Comparison of ENCODE assay signal across 26 cellular contexts in the genomic region with DNA sequence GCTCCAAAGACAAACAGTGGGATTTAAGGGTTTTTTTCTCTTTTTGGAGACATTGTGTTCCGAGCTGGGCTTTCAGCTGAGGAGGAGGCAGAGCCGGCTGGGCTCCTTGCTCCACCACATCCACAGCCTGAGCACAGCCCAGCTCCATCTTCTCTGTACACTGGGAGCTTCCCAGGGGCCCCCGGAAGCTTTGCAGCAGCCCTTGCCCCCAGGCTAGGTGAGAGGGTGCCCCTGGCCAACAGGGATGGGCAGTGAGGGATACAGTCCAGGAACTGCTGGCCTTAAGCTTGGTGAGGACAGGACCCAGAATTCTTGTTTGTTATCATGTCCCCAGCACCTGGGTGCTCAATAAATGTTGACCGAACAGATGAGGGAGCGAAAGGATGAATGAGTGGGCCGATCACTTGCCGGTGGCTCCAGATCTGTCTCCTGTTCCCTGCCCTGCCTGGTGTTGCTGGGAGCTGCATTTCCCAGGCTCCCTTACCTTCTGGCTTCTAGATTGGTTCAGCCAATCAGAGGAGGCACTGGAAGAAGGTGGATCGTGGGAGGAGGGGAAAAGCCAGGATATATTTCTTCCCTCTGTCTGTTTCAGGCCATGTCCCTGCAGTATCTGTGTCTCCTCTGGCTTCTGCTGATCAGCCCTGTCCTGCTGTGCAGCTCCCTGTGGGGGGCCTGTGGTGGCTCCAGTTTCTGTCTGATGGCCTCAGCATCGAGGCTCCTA. TPM values are rescaled to one million over a fixed set of nuclear protein-coding genes. Genes with fewer than 3 reads are reported as not detected.
DNase-seq lines count a peak whose midpoint lies in the region; ATAC-seq and TF ChIP-seq lines count a peak whose summit lies in the region.
"Had no signal": no experiment of that assay in that cellular context is flagged by ENCODE, and none has a peak within 500 bp of the region (broad histone marks: within the 10 kb centered on the region; RNA-seq: fewer than 3 reads in every experiment).

No MANE protein-coding gene starts in this region.

- no peak overlapping the region for H4K8ac ChIP-seq in mesendoderm (ENCODE audit: low read depth, low read length)

- peaks cover 87% of the 10 kb centered on the region for H3K4me1 Mint-ChIP-seq in brain
- H3K4me1 Mint-ChIP-seq in activated T-cell treated with anti-CD3 and anti-CD28 coated beads, Interleukin-2, amount 50 U/mL, for 72 hours (ENCODE audit: low read depth), result peaks cover 24% of the 10 kb centered on the region

- H3K36me3 ChIP-seq in mesendoderm (ENCODE audit: control insufficient read depth, insufficient read depth, low read length), result no peaks in the 10 kb centered on the region
- H3K36me3 ChIP-seq: colonic mucosa, suprapubic skin, uterus had no signal

- DNase-seq in cardiac septum (ENCODE audit: low spot score) (peak; percentile 41), Right ventricle myocardium superior (no peak), mesendoderm (peak; percentile 64), AG08396 (ENCODE audit: low spot score) (no peak)
- DNase-seq in activated T-cell treated with anti-CD3 and anti-CD28 coated beads, Interleukin-2, amount 50 U/mL, for 72 hours, result no peak
- no peak for DNase-seq in activated T-cell treated with anti-CD3 and anti-CD28 coated beads, Interleukin-2, amount 50 U/mL, for 1 hour
- DNase-seq: activated CD4-positive, alpha-beta T cell treated with anti-CD3 and anti-CD28 coated beads for 48 hours; activated naive CD4-positive, alpha-beta T cell treated with Interleukin-2 at 50 U/mL for 16 hours; activated T-cell treated with anti-CD3 and anti-CD28 coated beads, Interleukin-2, amount 50 U/mL, for 4 hours; AML-193; CD4-positive, alpha-beta T cell; colonic mucosa; effector memory CD8-positive, alpha-beta T cell; H7; NCI-H2081 treated with DMSO at 0.1 percent for 48 hours; NCI-H446 treated with DMSO at 0.1 percent for 48 hours; nucleus accumbens; OCI-M1; stimulated activated CD4-positive, alpha-beta T cell treated with anti-CD3 and anti-CD28 coated beads, Interleukin-15, amount 100 ng/mL, for 24 hours; stimulated activated naive B cell treated with anti-CD40 and anti-IgM and Interleukin-4, amounts not matched to agents 10 μg/mL and 1 μg/mL and 100 μg/mL, for 72 hours; uterus had no signal

- peaks cover 2% of the 10 kb centered on the region for H3K4me1 ChIP-seq in mesendoderm (ENCODE audit: control insufficient read depth, low read depth, low read length)
- H3K4me1 ChIP-seq: colonic mucosa, uterus had no signal

- H3K9ac ChIP-seq in mesendoderm (ENCODE audit: low read length), result no peak overlapping the region

- peaks cover 0 to 4% (median 0%) of the 10 kb centered on the region in 5 experiments for H3K9me3 Mint-ChIP-seq in brain
- no peaks in the 10 kb centered on the region for H3K9me3 Mint-ChIP-seq in activated T-cell treated with anti-CD3 and anti-CD28 coated beads, Interleukin-2, amount 50 U/mL, for 72 hours
- H3K9me3 Mint-ChIP-seq: activated T-cell treated with anti-CD3 and anti-CD28 coated beads, Interleukin-2, amount 50 U/mL, for 4 hours; CD4-positive, alpha-beta T cell; effector memory CD8-positive, alpha-beta T cell; T-helper 2 cell treated with Interferon-gamma antibody and Interleukin-4, amounts not matched to agents 5 μg/mL and 100 μg/mL, for 36 hours had no signal

- H3K27me3 ChIP-seq in mesendoderm (ENCODE audit: insufficient read depth, low read length, poor library complexity), result no peaks in the 10 kb centered on the region
- H3K27me3 ChIP-seq: colonic mucosa, suprapubic skin, uterus had no signal

- no peaks in the 10 kb centered on the region for H3K36me3 Mint-ChIP-seq in brain
- H3K36me3 Mint-ChIP-seq in activated T-cell treated with anti-CD3 and anti-CD28 coated beads, Interleukin-2, amount 50 U/mL, for 72 hours (ENCODE audit: insufficient read depth in 2 of 2), result no peaks in the 10 kb centered on the region

- no peak overlapping the region for H2BK5ac ChIP-seq in mesendoderm (ENCODE audit: low read length)

- peak overlapping the region in 1 of 5 experiments; percentile 5 for H3K4me3 Mint-ChIP-seq in brain
- no peak overlapping the region for H3K4me3 Mint-ChIP-seq in activated T-cell treated with anti-CD3 and anti-CD28 coated beads, Interleukin-2, amount 50 U/mL, for 72 hours
- H3K4me3 Mint-ChIP-seq: activated T-cell treated with anti-CD3 and anti-CD28 coated beads, Interleukin-2, amount 50 U/mL, for 4 hours; CD4-positive, alpha-beta T cell; effector memory CD8-positive, alpha-beta T cell; stimulated activated naive B cell treated with anti-CD40 and anti-IgM and Interleukin-4, amounts not matched to agents 10 μg/mL and 1 μg/mL and 100 μg/mL, for 72 hours; T-helper 2 cell treated with Interferon-gamma antibody and Interleukin-4, amounts not matched to agents 5 μg/mL and 100 μg/mL, for 36 hours had no signal

- ATAC-seq in Right ventricle myocardium superior (ENCODE audit: poor library complexity), result no peak
- no peak for ATAC-seq in HG02763 (IDR thresholded peaks at IDR 0.05; ENCODE audit: unreplicated experiment)
- ATAC-seq in activated T-cell treated with anti-CD3 and anti-CD28 coated beads, Interleukin-2, amount 50 U/mL, for 72 hours (replicated peaks in 1 of 2), result no peak
- ATAC-seq: activated T-cell treated with anti-CD3 and anti-CD28 coated beads, Interleukin-2, amount 50 U/mL, for 4 hours; effector memory CD8-positive, alpha-beta T cell; Right ventricle myocardium inferior; stimulated activated naive B cell treated with anti-CD40 and anti-IgM and Interleukin-4, amounts not matched to agents 10 μg/mL and 1 μg/mL and 100 μg/mL, for 72 hours had no signal

- H3K4me3 ChIP-seq in mesendoderm (ENCODE audit: low read length), result no peak overlapping the region
- H3K4me3 ChIP-seq: colonic mucosa, suprapubic skin, uterus had no signal

- no peak overlapping the region for H3K4me2 ChIP-seq in mesendoderm (ENCODE audit: low read length)

- intact Hi-C loops in cardiac septum (cut with DNase I) (no loop called here), Right ventricle myocardium superior (cut with DNase I) (no loop called here)

- peaks cover 4% of the 10 kb centered on the region for H3K27me3 Mint-ChIP-seq in brain
- H3K27me3 Mint-ChIP-seq in activated T-cell treated with anti-CD3 and anti-CD28 coated beads, Interleukin-2, amount 50 U/mL, for 72 hours (ENCODE audit: low read depth), result peaks cover 20% of the 10 kb centered on the region

- WGBS in mesendoderm (ENCODE audit: extremely low coverage, insufficient coverage, low lambda C conversion rate), result no CpG with 5 or more reads among the region's 9 CpGs

- no peak overlapping the region for H2AK5ac ChIP-seq in mesendoderm (ENCODE audit: low read length)

- no peaks in the 10 kb centered on the region for H3K79me2 ChIP-seq in mesendoderm (ENCODE audit: control insufficient read depth, insufficient read depth, low read length)

- no peak overlapping the region for H4K5ac ChIP-seq in mesendoderm (ENCODE audit: low read length)

- no peak overlapping the region for H2BK120ac ChIP-seq in mesendoderm (ENCODE audit: low read depth, low read length)

- no peak overlapping the region for H3K4ac ChIP-seq in mesendoderm (ENCODE audit: low read depth, low read length)

- no peak for TF ChIP-seq CTCF in brain (conservative IDR thresholded peaks at IDR 0.05)

- no peak overlapping the region for H2BK15ac ChIP-seq in mesendoderm (replicated peaks; ENCODE audit: low read depth)

- H3K23ac ChIP-seq in mesendoderm (ENCODE audit: low read length), result no peak overlapping the region

- H3K27ac ChIP-seq in mesendoderm (ENCODE audit: low read depth, low read length), result no peak overlapping the region
- H3K27ac ChIP-seq: colonic mucosa, suprapubic skin, uterus had no signal

- H3K18ac ChIP-seq in mesendoderm (ENCODE audit: low read length), result no peak overlapping the region

- no peak overlapping the region for H3K56ac ChIP-seq in mesendoderm (ENCODE audit: low read length)

- H3K27ac Mint-ChIP-seq in brain, result peak overlapping the region in 3 of 5 experiments; percentile 74 to 92 (median 77)
- no peak overlapping the region for H3K27ac Mint-ChIP-seq in activated T-cell treated with anti-CD3 and anti-CD28 coated beads, Interleukin-2, amount 50 U/mL, for 72 hours
- H3K27ac Mint-ChIP-seq: CD4-positive, alpha-beta T cell; effector memory CD8-positive, alpha-beta T cell; stimulated activated naive B cell treated with anti-CD40 and anti-IgM and Interleukin-4, amounts not matched to agents 10 μg/mL and 1 μg/mL and 100 μg/mL, for 72 hours; T-helper 2 cell treated with Interferon-gamma antibody and Interleukin-4, amounts not matched to agents 5 μg/mL and 100 μg/mL, for 36 hours had no signal

- H3K79me1 ChIP-seq in mesendoderm (ENCODE audit: low read length), result no peaks in the 10 kb centered on the region

RNA-seq across cellular contexts. Expression of a gene that starts 26.5 kb away (rescaled TPM):
- 10.4 TPM for total RNA-seq in cardiac septum
- total RNA-seq in Right ventricle myocardium superior, result 15.0 TPM
- polyA plus RNA-seq in brain (ENCODE audit: insufficient read depth, low read depth, low replicate concordance), result 56.3 TPM
- polyA plus RNA-seq in mesendoderm (2013, experiment 1 of 2), result 30.2 TPM
- 30.5 TPM for polyA plus RNA-seq in mesendoderm (2013, experiment 2 of 2)
- total RNA-seq in activated T-cell treated with anti-CD3 and anti-CD28 coated beads, Interleukin-2, amount 50 U/mL, for 72 hours, result 1 to 10 TPM; 1.5 to 2.6 TPM

Comparison
In these comparisons a context has a peak if more than half of its experiments do, and no peak if none do; other contexts are left out.
1. DNase-seq: peak in cardiac septum (single experiment) and mesendoderm (single experiment); none in Right ventricle myocardium superior (single experiment), activated T-cell treated with anti-CD3 and anti-CD28 coated beads, Interleukin-2, amount 50 U/mL, for 72 hours (0 of 2), activated T-cell treated with anti-CD3 and anti-CD28 coated beads, Interleukin-2, amount 50 U/mL, for 1 hour (single experiment) and AG08396 (single experiment).